In genomic region chr10:77634939-77635338, GRCh38 we compare ENCODE assay signal across 22 cellular contexts. TPM values are rescaled to one million over a fixed set of nuclear protein-coding genes. Genes with fewer than 3 reads are reported as not detected.
DNase-seq lines count a peak whose midpoint lies in the region; ATAC-seq and TF ChIP-seq lines count a peak whose summit lies in the region.
"Had no signal": no experiment of that assay in that cellular context is flagged by ENCODE, and none has a peak within 500 bp of the region (broad histone marks: within the 10 kb centered on the region; RNA-seq: fewer than 3 reads in every experiment).

No MANE protein-coding gene starts in this region.

- TF ChIP-seq CTCF in osteoblast (IDR thresholded peaks at IDR 0.05; ENCODE audit: extremely low read depth, low read depth, low read length) (no peak), uterus (IDR thresholded peaks at IDR 0.05) (no peak)

- intact Hi-C loops in uterus (cut with DNase I; ENCODE audit: low total_unique reads) = loop anchor here (10.0 kb wide), 1 partner anchor 240 kb away; no protein-coding TSS in a partner anchor

- H3K4me1 ChIP-seq in osteoblast (ENCODE audit: insufficient read depth, low read length) = peaks cover 21% of the 10 kb centered on the region
- no peaks in the 10 kb centered on the region for H3K4me1 ChIP-seq in uterus

- H3K9me3 ChIP-seq in osteoblast (ENCODE audit: low read depth, low read length) (no peaks in the 10 kb centered on the region), uterus (no peaks in the 10 kb centered on the region)
- H3K9me3 ChIP-seq: body of pancreas had no signal

- H3K4me3 ChIP-seq in osteoblast (ENCODE audit: insufficient read depth, low read length) = no peak overlapping the region
- H3K4me3 ChIP-seq in uterus = peak overlapping the region; percentile 62 to 65
- H3K4me3 ChIP-seq: body of pancreas, GM12878, skin epidermis had no signal

- H3K4me2 ChIP-seq in osteoblast (ENCODE audit: insufficient read depth, low read length) = peak overlapping the region; percentile 20

- H2AFZ ChIP-seq in osteoblast (ENCODE audit: low read length) = no peak overlapping the region

- no peak for ATAC-seq in HG03565 (IDR thresholded peaks at IDR 0.05; ENCODE audit: unreplicated experiment)
- ATAC-seq: activated CD8-positive, alpha-beta T cell treated with anti-CD3 and anti-CD28 coated beads for 36 hours; body of pancreas; GM12878 had no signal

- H3K27ac ChIP-seq in osteoblast (ENCODE audit: low read depth, low read length) (no peak overlapping the region), uterus (peak overlapping the region; percentile 88 to 93)
- H3K27ac ChIP-seq: body of pancreas, skin epidermis had no signal

- H3K27me3 ChIP-seq in osteoblast (ENCODE audit: insufficient read depth, low read length) = no peaks in the 10 kb centered on the region
- no peaks in the 10 kb centered on the region for H3K27me3 ChIP-seq in uterus

- no peaks in the 10 kb centered on the region for H4K20me1 ChIP-seq in osteoblast (ENCODE audit: insufficient read depth, low read length)

- DNase-seq in NCI-H345 treated with DMSO at 0.1 percent for 48 hours (lab: John Stamatoyannopoulos, UW; ENCODE audit: unreplicated experiment) (peak; percentile 10), NCI-H345 (lab: John Stamatoyannopoulos, UW) (no peak), fibroblast of gingiva (ENCODE audit: low read depth) (peak; percentile 25), osteoblast (ENCODE audit: insufficient read length, low spot score, missing footprints) (no peak), uterus (no peak), mucosa of gallbladder (ENCODE audit: low spot score) (no peak), NCI-H1417 treated with DMSO at 0.1 percent for 48 hours (lab: John Stamatoyannopoulos, UW) (no peak)
- DNase-seq: 8988T; activated B cell treated with CpG ODN at 0.5 μM for 24 hours; activated CD8-positive, alpha-beta T cell treated with anti-CD3 and anti-CD28 coated beads for 36 hours; activated T-cell treated with anti-CD3 and anti-CD28 coated beads, Interleukin-2, amount 50 U/mL, for 24 hours; body of pancreas; DMS 273 treated with DMSO at 0.1 percent for 48 hours; GF-D8; NCI-H2107; SHP77 treated with DMSO at 0.1 percent for 48 hours; stimulated activated CD4-positive, alpha-beta T cell treated with anti-CD3 and anti-CD28 coated beads, Interleukin-4, amount 100 ng/mL, for 4 hours; substantia nigra had no signal

- H3K36me3 ChIP-seq in osteoblast (ENCODE audit: insufficient read depth, low read length) = no peaks in the 10 kb centered on the region
- H3K36me3 ChIP-seq in uterus = no peaks in the 10 kb centered on the region

- H3K79me2 ChIP-seq in osteoblast (ENCODE audit: insufficient read depth, low read length) = peaks cover 70% of the 10 kb centered on the region

- TF ChIP-seq POLR2A in uterus (IDR thresholded peaks at IDR 0.05) = no peak

RNA-seq across cellular contexts. Expression of gene KCNMA1, which starts 2.7 kb away (rescaled TPM):
- total RNA-seq in osteoblast (72.2 and 77.8 TPM in 2 replicates), uterus (100 to 1,000 TPM in 3 of 4 donors, 10 to 100 TPM in 1; 86.2 to 236 (median 164) TPM), mucosa of gallbladder (101 TPM)
- total RNA-seq: OCI-LY7 had no signal

Comparison
In these comparisons a context has a peak if more than half of its experiments do, and no peak if none do; other contexts are left out.
1. DNase-seq: peak in NCI-H345 treated with DMSO at 0.1 percent for 48 hours (single experiment) and fibroblast of gingiva (single experiment); none in NCI-H345 (single experiment), osteoblast (single experiment), uterus (0 of 2), mucosa of gallbladder (single experiment) and NCI-H1417 treated with DMSO at 0.1 percent for 48 hours (single experiment).